In the genomic region with DNA sequence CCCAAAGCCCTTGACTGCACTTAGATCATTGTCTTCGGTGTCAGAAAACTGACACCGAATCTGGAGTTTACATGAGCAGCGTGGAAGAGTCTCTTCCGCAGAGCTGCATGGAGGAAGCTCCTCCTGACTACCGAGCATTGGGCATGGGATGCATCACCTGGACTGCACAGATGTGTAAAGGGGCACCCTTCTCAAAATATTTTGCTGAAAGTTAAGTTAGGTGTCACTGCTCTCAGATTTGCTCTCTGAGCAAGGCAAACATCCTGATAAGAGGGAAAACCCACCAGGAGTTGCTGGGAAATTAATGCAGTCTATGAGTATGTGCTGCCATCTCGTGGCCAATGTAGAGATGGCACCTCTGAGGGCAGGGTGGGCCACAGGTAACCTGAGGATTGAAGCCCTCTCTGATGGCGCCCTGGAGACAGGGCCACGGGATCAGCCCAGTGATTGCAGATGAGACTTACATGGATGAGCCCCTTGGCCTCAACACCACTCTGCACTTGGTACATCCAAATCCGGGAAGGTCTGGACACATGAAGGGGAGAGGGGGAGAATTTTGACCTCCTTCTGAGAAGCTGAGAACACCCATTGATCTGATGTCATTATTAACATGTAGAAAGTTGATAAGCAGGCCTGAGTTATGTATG, we compare ENCODE assay signal across 8 cellular contexts.
DNase-seq lines count a peak whose midpoint lies in the region; ATAC-seq lines count a peak whose summit lies in the region.

No MANE protein-coding gene starts in this region.

- no peaks in the 10 kb centered on the region for H3K36me3 Mint-ChIP-seq in stimulated activated effector memory CD8-positive, alpha-beta T cell treated with anti-CD3 and anti-CD28 coated beads, Interleukin-12 subunit alpha, Interleukin-12 subunit beta, amount 100 ng/mL, for 72 hours

- H3K4me3 Mint-ChIP-seq in stimulated activated effector memory CD8-positive, alpha-beta T cell treated with anti-CD3 and anti-CD28 coated beads, Interleukin-12 subunit alpha, Interleukin-12 subunit beta, amount 100 ng/mL, for 72 hours: no peak overlapping the region

- no peaks in the 10 kb centered on the region for H3K4me1 Mint-ChIP-seq in stimulated activated effector memory CD8-positive, alpha-beta T cell treated with anti-CD3 and anti-CD28 coated beads, Interleukin-12 subunit alpha, Interleukin-12 subunit beta, amount 100 ng/mL, for 72 hours

- peak; percentile 13 for DNase-seq in NCI-H2227 (lab: John Stamatoyannopoulos, UW; ENCODE audit: unreplicated experiment)
- no peak for DNase-seq in NCI-H2227 treated with DMSO at 0.1 percent for 48 hours (lab: John Stamatoyannopoulos, UW)
- DNase-seq in NCI-H1417 (lab: John Stamatoyannopoulos, UW): peak; percentile 24 to 78 (median 50)
- peak; percentile 28 to 32 for DNase-seq in activated CD8-positive, alpha-beta memory T cell treated with anti-CD3 and anti-CD28 coated beads for 4 hours (ENCODE audit: low read depth in 2 of 2)
- peak; percentile 84 for DNase-seq in epidermal melanocyte (ENCODE audit: insufficient read length, low spot score)
- peak; percentile 69 for DNase-seq in myocyte (ENCODE audit: low read depth)
- peak; percentile 60 to 81 for DNase-seq in stimulated activated effector memory CD8-positive, alpha-beta T cell treated with anti-CD3 and anti-CD28 coated beads, Interleukin-12 subunit alpha, Interleukin-12 subunit beta, amount 100 ng/mL, for 72 hours (ENCODE audit: low spot score in 2 of 2)

- H3K27ac Mint-ChIP-seq in stimulated activated effector memory CD8-positive, alpha-beta T cell treated with anti-CD3 and anti-CD28 coated beads, Interleukin-12 subunit alpha, Interleukin-12 subunit beta, amount 100 ng/mL, for 72 hours: no peak overlapping the region

- peak; percentile 74 for ATAC-seq in HG02763 (IDR thresholded peaks at IDR 0.05; ENCODE audit: unreplicated experiment)
- peak; percentile 74 for ATAC-seq in stimulated activated effector memory CD8-positive, alpha-beta T cell treated with anti-CD3 and anti-CD28 coated beads, Interleukin-12 subunit alpha, Interleukin-12 subunit beta, amount 100 ng/mL, for 72 hours

- H3K9me3 Mint-ChIP-seq in stimulated activated effector memory CD8-positive, alpha-beta T cell treated with anti-CD3 and anti-CD28 coated beads, Interleukin-12 subunit alpha, Interleukin-12 subunit beta, amount 100 ng/mL, for 72 hours: no peaks in the 10 kb centered on the region
